Comparison of ENCODE assay signal across 1 cellular context in genomic region chr1:93980881-93981280, GRCh38.
TF ChIP-seq lines count a peak whose summit lies in the region.

No MANE protein-coding gene starts in this region.

TF ChIP-seq in liver, 16 proteins besides CTCF, POLR2A, EP300 and RAD21 (continued from another document):
- no peak for TF ChIP-seq REST (IDR thresholded peaks at IDR 0.05)
- TF ChIP-seq EGR1 (IDR thresholded peaks at IDR 0.05; ENCODE audit: low read depth in 2 of 2), result no peak
- TF ChIP-seq NR2F2 (IDR thresholded peaks at IDR 0.05), result no peak
